8 cellular contexts compared by ENCODE assay signal in genomic region chr17:67602974-67603373, GRCh38.
A peak's percentile ranks its signal among the peaks of the same experiment; 100 is the strongest.
DNase-seq lines count a peak whose midpoint lies in the region; ATAC-seq and FAIRE-seq lines count a peak whose summit lies in the region.

No MANE protein-coding gene starts in this region.

- H3K36me3 ChIP-seq in small intestine (ENCODE audit: control insufficient read depth in 2 of 2, insufficient read depth in 2 of 2, low read length in 2 of 2) = no peaks in the 10 kb centered on the region

- no peak overlapping the region for H3K4me3 ChIP-seq in small intestine (ENCODE audit: low read depth in 1 of 2, low read length in 2 of 2)

- DNase-seq in COR-L47 (lab: John Stamatoyannopoulos, UW) = peak; percentile 17
- DNase-seq in NCI-H2227 treated with DMSO at 0.1 percent for 48 hours (lab: John Stamatoyannopoulos, UW) = peak; percentile 37
- DNase-seq in activated CD8-positive, alpha-beta memory T cell treated with anti-CD3 and anti-CD28 coated beads, Interleukin-2, amount 50 U/mL, for 4 hours = peak; percentile 36
- peak; percentile 34 for DNase-seq in fibroblast of gingiva (ENCODE audit: low read depth)
- peak; percentile 44 for DNase-seq in small intestine

- no peaks in the 10 kb centered on the region for H3K4me1 ChIP-seq in small intestine (ENCODE audit: control insufficient read depth in 2 of 2, insufficient read depth in 1 of 2, low read depth in 1 of 2, low read length in 1 of 2)

- H3K27ac ChIP-seq in small intestine (ENCODE audit: low read depth in 1 of 2, low read length in 1 of 2) = no peak overlapping the region

- FAIRE-seq in small intestine (lab: Jason Lieb, UNC) = no peak

- 22 to 67% (median 50%) methylated on average over 3 of the region's 3 CpGs for WGBS in small intestine, 3 donors

- H3K27me3 ChIP-seq in small intestine (ENCODE audit: control insufficient read depth in 2 of 2, insufficient read depth in 2 of 2, low read length in 2 of 2) = no peaks in the 10 kb centered on the region

- H3K9me3 ChIP-seq in small intestine (ENCODE audit: control insufficient read depth, low read depth) = no peaks in the 10 kb centered on the region

- peak; percentile 65 for ATAC-seq in GM21723 (IDR thresholded peaks at IDR 0.05; ENCODE audit: unreplicated experiment)
- ATAC-seq in GM18519 (IDR thresholded peaks at IDR 0.05; ENCODE audit: low FRiP score, unreplicated experiment) = no peak
- ATAC-seq in HG03460 (IDR thresholded peaks at IDR 0.05; ENCODE audit: unreplicated experiment) = no peak
